ENCODE assay signal across 26 cellular contexts in the genomic region with DNA sequence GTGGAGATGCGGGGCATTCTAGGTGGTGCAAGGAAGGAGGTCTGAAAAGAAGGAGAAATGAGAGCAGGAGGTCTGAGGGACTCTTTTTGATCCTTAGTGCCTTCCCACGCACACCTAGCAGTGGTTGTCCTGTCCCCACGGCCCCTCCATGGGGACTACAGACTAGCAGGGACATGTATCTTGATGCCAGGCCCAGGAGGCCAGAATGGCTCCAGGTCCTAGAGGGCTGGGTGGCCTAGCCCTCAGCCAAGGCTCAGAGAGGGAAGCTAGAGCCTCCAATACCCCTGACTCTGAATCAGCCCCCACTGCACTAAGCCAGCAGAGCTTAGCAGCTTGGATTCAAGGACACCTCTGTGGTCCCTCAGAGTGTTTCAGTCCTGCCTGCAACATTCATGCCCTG. TPM values are rescaled to one million over a fixed set of nuclear protein-coding genes. Genes with fewer than 3 reads are reported as not detected.
DNase-seq lines count a peak whose midpoint lies in the region; ATAC-seq and TF ChIP-seq lines count a peak whose summit lies in the region.
"Had no signal": no experiment of that assay in that cellular context is flagged by ENCODE, and none has a peak within 500 bp of the region (broad histone marks: within the 10 kb centered on the region; RNA-seq: fewer than 3 reads in every experiment).

No MANE protein-coding gene starts in this region.

- DNase-seq in activated effector memory CD4-positive, alpha-beta T cell treated with anti-CD3 and anti-CD28 coated beads, Interleukin-2, amount 50 U/mL, for 16 hours: peak; percentile 37
- DNase-seq in activated effector memory CD4-positive, alpha-beta T cell treated with Interleukin-2 at 50 U/mL for 16 hours: no peak
- DNase-seq in PC-3: no peak
- no peak for DNase-seq in hepatocyte (ENCODE audit: low spot score)
- DNase-seq in spleen: peak; percentile 45
- no peak for DNase-seq in activated naive CD4-positive, alpha-beta T cell treated with Interleukin-2 at 50 U/mL for 16 hours
- no peak for DNase-seq in GOT3 (lab: John Stamatoyannopoulos, UW)
- DNase-seq in SHP77 (lab: John Stamatoyannopoulos, UW): no peak
- DNase-seq: 8988T, DMS153, DND-41, H7, NCI-H1105, NCI-H1436 treated with DMSO at 0.1 percent for 48 hours, NCI-H187 treated with DMSO at 0.1 percent for 48 hours, NCI-H2171 treated with DMSO at 0.1 percent for 48 hours, NCI-H345, NCI-H510A treated with DMSO at 0.1 percent for 48 hours, NCI-H748 treated with DMSO at 0.1 percent for 48 hours had no signal

- H3K79me2 ChIP-seq in PC-3 (ENCODE audit: low read length) (no peaks in the 10 kb centered on the region), hepatocyte (no peaks in the 10 kb centered on the region)

- H3K9me3 ChIP-seq in PC-3 (ENCODE audit: low read length): no peaks in the 10 kb centered on the region
- H3K9me3 ChIP-seq in hepatocyte (ENCODE audit: low read depth): no peaks in the 10 kb centered on the region
- no peaks in the 10 kb centered on the region for H3K9me3 ChIP-seq in spleen

- H3K36me3 ChIP-seq in PC-3 (ENCODE audit: low read depth, low read length) (no peaks in the 10 kb centered on the region), hepatocyte (replicated peaks; ENCODE audit: insufficient read depth, low read depth) (no peaks in the 10 kb centered on the region), spleen (no peaks in the 10 kb centered on the region)

- 87% methylated on average over 3 of the region's 3 CpGs for WGBS in hepatocyte (ENCODE audit: low lambda C conversion rate, missing lambda C conversion rate)
- 54 to 87% (median 61%) methylated on average over 3 of the region's 3 CpGs for WGBS in spleen, 5 donors

- H3K27me3 ChIP-seq in PC-3 (ENCODE audit: low read length): no peaks in the 10 kb centered on the region
- H3K27me3 ChIP-seq in hepatocyte: no peaks in the 10 kb centered on the region
- no peaks in the 10 kb centered on the region for H3K27me3 ChIP-seq in spleen (replicated peaks in 1 of 7)

- BruUV-seq in PC-3 (replicated peaks; lab: Mats Ljungman, UMichigan): no TSS peak

- TF ChIP-seq CTCF in PC-3 (conservative IDR thresholded peaks at IDR 0.05; ENCODE audit: low read depth, low read length) (no peak), hepatocyte (IDR thresholded peaks at IDR 0.05; ENCODE audit: poor library complexity) (no peak), spleen (IDR thresholded peaks at IDR 0.05 in 8 of 11, conservative IDR thresholded peaks at IDR 0.05 in 3 of 11) (no peak)

- H3K27ac ChIP-seq in PC-3 (ENCODE audit: low read length) (peak overlapping the region; percentile 97; the same call in 1 of the 2 replicates), hepatocyte (peak overlapping the region; percentile 40), spleen (no peak overlapping the region)
- H3K27ac ChIP-seq: HL-60 had no signal

- H3K9me2 ChIP-seq in PC-3 (replicated peaks; ENCODE audit: low read length) (no peaks in the 10 kb centered on the region), hepatocyte (replicated peaks; ENCODE audit: insufficient read depth) (no peaks in the 10 kb centered on the region)

- H4K20me1 ChIP-seq in PC-3 (ENCODE audit: low read length) (no peaks in the 10 kb centered on the region), hepatocyte (ENCODE audit: insufficient read depth, poor library complexity, severe bottlenecking) (no peaks in the 10 kb centered on the region)

- no peak overlapping the region for H2AFZ ChIP-seq in PC-3 (ENCODE audit: low read length)
- H2AFZ ChIP-seq in hepatocyte: no peak overlapping the region

- H3K9ac ChIP-seq in PC-3 (ENCODE audit: low read length): no peak overlapping the region

- peaks cover 16% of the 10 kb centered on the region for H3F3A ChIP-seq in PC-3 (ENCODE audit: low read length, unreplicated experiment)

- intact Hi-C loops in PC-3 (cut with micrococcal nuclease) (no loop called here), spleen (cut with DNase I; ENCODE audit: low total_unique reads) (no loop called here)

- no peak for ATAC-seq in PC-3
- ATAC-seq: Right ventricle myocardium inferior had no signal

- H3K4me3 ChIP-seq in PC-3 (ENCODE audit: low read length) (no peak overlapping the region), hepatocyte (no peak overlapping the region), spleen (no peak overlapping the region)
- H3K4me3 ChIP-seq: K562 had no signal

- H3K4me1 ChIP-seq in PC-3 (ENCODE audit: insufficient read depth, low read length): peaks cover 64% of the 10 kb centered on the region
- peaks cover 17% of the 10 kb centered on the region for H3K4me1 ChIP-seq in hepatocyte (ENCODE audit: insufficient read depth)
- no peaks in the 10 kb centered on the region for H3K4me1 ChIP-seq in spleen

- POLR2A ChIA-PET in PC-3 (lab: Charles Lee; ENCODE audit: unreplicated experiment): interaction anchor here (0.6 kb wide), 1 partner anchor 46 kb away, joined by 9 read pairs; no protein-coding TSS in a partner anchor

- TF ChIP-seq POLR2A in spleen (IDR thresholded peaks at IDR 0.05): no peak

- no peak overlapping the region for H3K4me2 ChIP-seq in PC-3 (ENCODE audit: low read length)
- H3K4me2 ChIP-seq in hepatocyte: no peak overlapping the region

- CTCF ChIA-PET in PC-3 (lab: Charles Lee): interaction anchor here (0.6 to 1.0 kb wide), 4 partner anchors 11 to 352 kb away, joined by 3 read pairs; partner anchors contain the start of gene GHRH

RNA-seq across cellular contexts. Expression of gene BLCAP, which starts 16.7 kb away (rescaled TPM):
- 100 and 120 TPM in 2 replicates for total RNA-seq in PC-3 (2014; rRNA removed)
- 71.9 TPM in 2 replicates for total RNA-seq in hepatocyte
- 65.8 and 70.0 TPM in 2 replicates for polyA plus RNA-seq in hepatocyte
- total RNA-seq in spleen: 10 to 100 TPM; 62.5 to 94.7 (median 69.5) TPM
- 10 to 100 TPM; 56.8 to 70.9 (median 59.0) TPM for polyA plus RNA-seq in spleen

RNA-seq across cellular contexts. Expression of gene NNAT, which starts 23.3 kb away (rescaled TPM):
- not detected in 2 replicates for total RNA-seq in PC-3 (2014; rRNA removed)
- total RNA-seq in hepatocyte: not detected in 2 replicates
- polyA plus RNA-seq in hepatocyte: 0.43 and 1.1 TPM in 2 replicates
- total RNA-seq in spleen: under 1 TPM in 2 of 7 donors, not detected in 5; 0.20 to 0.29 TPM
- under 1 TPM; 0.24 to 0.35 (median 0.29) TPM for polyA plus RNA-seq in spleen
- total RNA-seq: HFFc6, MCF 10A, SK-MEL-5 had no signal
- polyA plus RNA-seq: BJ, K562 had no signal

Comparison
In these comparisons a context has a peak if more than half of its experiments do, and no peak if none do; other contexts are left out.
1. DNase-seq: peak in activated effector memory CD4-positive, alpha-beta T cell treated with anti-CD3 and anti-CD28 coated beads, Interleukin-2, amount 50 U/mL, for 16 hours (single experiment) and spleen (single experiment); none in activated effector memory CD4-positive, alpha-beta T cell treated with Interleukin-2 at 50 U/mL for 16 hours (single experiment), PC-3 (single experiment), hepatocyte (single experiment), activated naive CD4-positive, alpha-beta T cell treated with Interleukin-2 at 50 U/mL for 16 hours (single experiment), GOT3 (single experiment) and SHP77 (0 of 2).
2. H3K27ac ChIP-seq: peak in PC-3 (single experiment) and hepatocyte (single experiment); none in spleen (0 of 8).